In genomic region chr7:2609001-2609411, GRCh38 we compare ENCODE assay signal across 8 cellular contexts. TPM values are rescaled to one million over a fixed set of nuclear protein-coding genes. Genes with fewer than 3 reads are reported as not detected.
DNase-seq lines count a peak whose midpoint lies in the region; ATAC-seq and TF ChIP-seq lines count a peak whose summit lies in the region.

No MANE protein-coding gene starts in this region.

- no peak overlapping the region for H3K27ac Mint-ChIP-seq in CD8-positive, alpha-beta T cell
- no peak overlapping the region for H3K27ac Mint-ChIP-seq in stimulated activated naive CD8-positive, alpha-beta T cell treated with anti-CD3 and anti-CD28 coated beads, Interleukin-15, amount 100 ng/mL, for 72 hours
- no peak overlapping the region for H3K27ac Mint-ChIP-seq in glutamatergic neuron (ENCODE audit: unreplicated experiment)

- H3K9me3 Mint-ChIP-seq in CD8-positive, alpha-beta T cell = no peaks in the 10 kb centered on the region
- no peaks in the 10 kb centered on the region for H3K9me3 Mint-ChIP-seq in stimulated activated naive CD8-positive, alpha-beta T cell treated with anti-CD3 and anti-CD28 coated beads, Interleukin-15, amount 100 ng/mL, for 72 hours
- H3K9me3 Mint-ChIP-seq in glutamatergic neuron (ENCODE audit: unreplicated experiment) = peaks cover 3% of the 10 kb centered on the region

- no peaks in the 10 kb centered on the region for H3K36me3 ChIP-seq in CD8-positive, alpha-beta T cell (ENCODE audit: insufficient read depth, low read length)
- peaks cover 0 to 49% of the 10 kb centered on the region in 2 donors for H3K36me3 ChIP-seq in gastroesophageal sphincter
- no peaks in the 10 kb centered on the region for H3K36me3 ChIP-seq in effector memory CD4-positive, alpha-beta T cell (ENCODE audit: control insufficient read depth, insufficient read depth, low read length)

- peaks cover 11% of the 10 kb centered on the region for H3K4me1 Mint-ChIP-seq in CD8-positive, alpha-beta T cell (ENCODE audit: low read depth)
- peaks cover 9% of the 10 kb centered on the region for H3K4me1 Mint-ChIP-seq in stimulated activated naive CD8-positive, alpha-beta T cell treated with anti-CD3 and anti-CD28 coated beads, Interleukin-15, amount 100 ng/mL, for 72 hours
- H3K4me1 Mint-ChIP-seq in glutamatergic neuron (ENCODE audit: low read depth, unreplicated experiment) = peaks cover 20% of the 10 kb centered on the region

- CTCF ChIA-PET in CD8-positive, alpha-beta T cell (lab: Charles Lee) = interaction anchor here (0.6 to 1.6 kb wide), 6 partner anchors 21 to 238 kb away, joined by 3 to 5 read pairs (median 4); no protein-coding TSS in a partner anchor

- ATAC-seq in CD8-positive, alpha-beta T cell = peak; percentile 73
- ATAC-seq in GM21390 (IDR thresholded peaks at IDR 0.05; ENCODE audit: unreplicated experiment) = peak; percentile 80
- ATAC-seq in gastroesophageal sphincter = peak; percentile 8
- peak; percentile 70 for ATAC-seq in stimulated activated naive CD8-positive, alpha-beta T cell treated with anti-CD3 and anti-CD28 coated beads, Interleukin-15, amount 100 ng/mL, for 72 hours

- TF ChIP-seq EP300 in gastroesophageal sphincter (IDR thresholded peaks at IDR 0.05) = no peak

- no peak for TF ChIP-seq POLR2A in gastroesophageal sphincter (IDR thresholded peaks at IDR 0.05)

- POLR2A ChIA-PET in CD8-positive, alpha-beta T cell (lab: Charles Lee) = interaction anchor here (0.6 kb wide), 1 partner anchor 168 kb away, joined by 4 read pairs; no protein-coding TSS in a partner anchor

- intact Hi-C loops in CD8-positive, alpha-beta T cell (cut with DNase I, micrococcal nuclease) = no loop called here

- in situ Hi-C loops in G401 (cut with HindIII; ENCODE audit: low sequenced_read_pairs) = no loop called here

- H3K4me1 ChIP-seq in CD8-positive, alpha-beta T cell (ENCODE audit: insufficient read depth, low read length) = peaks cover 4% of the 10 kb centered on the region
- peaks cover 4 to 37% (median 8%) of the 10 kb centered on the region in 3 donors for H3K4me1 ChIP-seq in gastroesophageal sphincter
- H3K4me1 ChIP-seq in effector memory CD4-positive, alpha-beta T cell (ENCODE audit: control insufficient read depth, insufficient read depth, low read length, poor library complexity, severe bottlenecking) = no peaks in the 10 kb centered on the region

- H3K4me3 Mint-ChIP-seq in CD8-positive, alpha-beta T cell = peak overlapping the region; percentile 54
- no peak overlapping the region for H3K4me3 Mint-ChIP-seq in stimulated activated naive CD8-positive, alpha-beta T cell treated with anti-CD3 and anti-CD28 coated beads, Interleukin-15, amount 100 ng/mL, for 72 hours
- no peak overlapping the region for H3K4me3 Mint-ChIP-seq in glutamatergic neuron (ENCODE audit: unreplicated experiment)

- H3K27ac ChIP-seq in CD8-positive, alpha-beta T cell (ENCODE audit: low read depth, low read length) = no peak overlapping the region
- peak overlapping the region in 3 of 4 donors; percentile 11 to 48 (median 43) for H3K27ac ChIP-seq in gastroesophageal sphincter
- no peak overlapping the region for H3K27ac ChIP-seq in effector memory CD4-positive, alpha-beta T cell (ENCODE audit: insufficient read depth, low read length, poor library complexity, severe bottlenecking)

- H3K27me3 Mint-ChIP-seq in CD8-positive, alpha-beta T cell (ENCODE audit: low read depth) = no peaks in the 10 kb centered on the region
- H3K27me3 Mint-ChIP-seq in stimulated activated naive CD8-positive, alpha-beta T cell treated with anti-CD3 and anti-CD28 coated beads, Interleukin-15, amount 100 ng/mL, for 72 hours = no peaks in the 10 kb centered on the region
- H3K27me3 Mint-ChIP-seq in glutamatergic neuron (ENCODE audit: unreplicated experiment) = peaks cover 3% of the 10 kb centered on the region

- peak in 2 of 7 experiments; percentile 16 to 18 for DNase-seq in CD8-positive, alpha-beta T cell
- DNase-seq in SKM-1 (lab: John Stamatoyannopoulos, UW; ENCODE audit: unreplicated experiment) (peak; percentile 61), G401 (ENCODE audit: low spot score) (no peak), glutamatergic neuron (no peak)
- DNase-seq in stimulated activated naive CD8-positive, alpha-beta T cell treated with anti-CD3 and anti-CD28 coated beads, Interleukin-15, amount 100 ng/mL, for 72 hours = no peak
- DNase-seq in effector memory CD4-positive, alpha-beta T cell = no peak

- H3K4me3 ChIP-seq in CD8-positive, alpha-beta T cell (ENCODE audit: low read depth, low read length) = no peak overlapping the region
- H3K4me3 ChIP-seq in gastroesophageal sphincter = no peak overlapping the region
- no peak overlapping the region for H3K4me3 ChIP-seq in effector memory CD4-positive, alpha-beta T cell (ENCODE audit: insufficient read depth, low read depth, low read length, poor library complexity, severe bottlenecking)

- WGBS in gastroesophageal sphincter (ENCODE audit: low coverage in 1 of 2), 2 donors = 55 to 60% methylated on average over 9 to 10 of the region's 12 CpGs

- H3K9me3 ChIP-seq in CD8-positive, alpha-beta T cell (ENCODE audit: low read length) = no peaks in the 10 kb centered on the region
- H3K9me3 ChIP-seq in gastroesophageal sphincter = no peaks in the 10 kb centered on the region
- H3K9me3 ChIP-seq in effector memory CD4-positive, alpha-beta T cell (ENCODE audit: control insufficient read depth, low read length) = no peaks in the 10 kb centered on the region

- no peaks in the 10 kb centered on the region for H3K27me3 ChIP-seq in CD8-positive, alpha-beta T cell (ENCODE audit: insufficient read depth, low read length)
- no peaks in the 10 kb centered on the region for H3K27me3 ChIP-seq in gastroesophageal sphincter
- no peaks in the 10 kb centered on the region for H3K27me3 ChIP-seq in effector memory CD4-positive, alpha-beta T cell (replicated peaks; ENCODE audit: control insufficient read depth, insufficient read depth, low read length, poor library complexity, severe bottlenecking)

- no peaks in the 10 kb centered on the region for H3K36me3 Mint-ChIP-seq in CD8-positive, alpha-beta T cell
- no peaks in the 10 kb centered on the region for H3K36me3 Mint-ChIP-seq in glutamatergic neuron (ENCODE audit: unreplicated experiment)

- TF ChIP-seq CTCF in CD8-positive, alpha-beta T cell (IDR thresholded peaks at IDR 0.05) = peak; percentile 37
- peak in 2 of 4 experiments; percentile 15 to 37 for TF ChIP-seq CTCF in gastroesophageal sphincter (IDR thresholded peaks at IDR 0.05)
- no peak for TF ChIP-seq CTCF in glutamatergic neuron (IDR thresholded peaks at IDR 0.05; ENCODE audit: partially characterized antibody, unreplicated experiment)

RNA-seq across cellular contexts. Expression of gene TTYH3, which starts 22.8 kb away (rescaled TPM):
- 10 to 100 TPM in 1 of 2 experiments, 1 to 10 TPM in 1; 8.4 to 10.1 TPM for total RNA-seq in CD8-positive, alpha-beta T cell
- total RNA-seq in gastroesophageal sphincter (10 to 100 TPM; 11.2 to 29.8 (median 16.9) TPM), glutamatergic neuron (ENCODE audit: unreplicated experiment) (324 TPM)
- 17.7 and 18.7 TPM in 2 replicates for total RNA-seq in G401 (2014; rRNA removed; shearing (Covaris generic))

RNA-seq across cellular contexts. Expression of gene IQCE, which starts 50.2 kb away (rescaled TPM):
- total RNA-seq in CD8-positive, alpha-beta T cell = 1 to 10 TPM; 3.3 to 4.8 TPM
- total RNA-seq in gastroesophageal sphincter = 10 to 100 TPM in 3 of 4 donors, 1 to 10 TPM in 1; 9.7 to 23.5 (median 15.6) TPM
- total RNA-seq in G401 (2014; rRNA removed; shearing (Covaris generic)) = 21.6 and 32.9 TPM in 2 replicates
- total RNA-seq in glutamatergic neuron (ENCODE audit: unreplicated experiment) = 12.0 TPM

RNA-seq across cellular contexts. Expression of gene BRAT1, which starts 53.7 kb away (rescaled TPM):
- total RNA-seq in CD8-positive, alpha-beta T cell = 10 to 100 TPM; 18.9 to 20.6 TPM
- 10 to 100 TPM; 19.9 to 36.0 (median 32.4) TPM for total RNA-seq in gastroesophageal sphincter
- total RNA-seq in G401 (2014; rRNA removed; shearing (Covaris generic)) = 87.3 and 104 TPM in 2 replicates
- total RNA-seq in glutamatergic neuron (ENCODE audit: unreplicated experiment) = 30.5 TPM

Comparison
In these comparisons a context has a peak if more than half of its experiments do, and no peak if none do; other contexts are left out.
1. ATAC-seq: peak in every context shown above with its lines; median percentile 80 in GM21390; 73 in CD8-positive, alpha-beta T cell; 70 in stimulated activated naive CD8-positive, alpha-beta T cell treated with anti-CD3 and anti-CD28 coated beads, Interleukin-15, amount 100 ng/mL, for 72 hours; 8 in gastroesophageal sphincter.
2. H3K27ac ChIP-seq: peak in gastroesophageal sphincter (3 of 4); none in CD8-positive, alpha-beta T cell (single experiment) and effector memory CD4-positive, alpha-beta T cell (single experiment).
3. RNA of gene TTYH3, which starts 22.8 kb away (total RNA-seq): 324 TPM in glutamatergic neuron (single experiment); 11.2 to 29.8 TPM in gastroesophageal sphincter, 17.7 to 18.7 TPM in G401 and 8.4 to 10.1 TPM in CD8-positive, alpha-beta T cell; every median in the first group is over 10 times any median in the second.